ENCODE assay signal across 13 cellular contexts in the genomic region with DNA sequence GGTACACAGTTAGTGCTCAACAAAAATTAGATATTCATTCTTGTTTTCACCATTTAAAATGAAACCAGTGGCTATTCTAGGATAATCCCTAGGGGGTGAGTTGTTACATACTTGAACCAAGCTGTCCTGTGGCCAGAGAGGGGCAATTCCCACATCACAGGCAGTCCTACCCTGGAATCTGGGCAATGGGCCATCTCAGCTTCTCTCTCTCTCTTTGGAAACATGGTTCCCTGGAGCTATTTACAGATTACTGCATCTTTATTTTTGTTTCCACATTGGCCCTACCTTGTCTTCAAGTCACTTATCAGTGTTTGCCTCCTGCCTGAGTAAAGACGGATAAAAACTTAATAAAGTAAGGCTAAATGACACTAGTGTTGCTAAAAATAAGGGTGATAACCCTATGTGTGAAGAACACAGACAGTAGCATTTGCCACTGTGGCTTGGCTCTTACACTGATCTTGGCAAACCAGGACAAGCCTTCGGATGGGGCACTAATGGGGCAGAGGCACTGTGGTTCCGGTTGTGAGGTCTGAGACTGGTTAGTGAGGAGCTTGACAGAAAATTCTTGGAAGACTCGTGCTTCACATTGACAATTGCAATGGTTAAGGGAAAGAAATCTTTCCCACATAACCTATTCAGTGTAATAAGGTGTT.
A peak's percentile ranks its signal among the peaks of the same experiment; 100 is the strongest.
DNase-seq lines count a peak whose midpoint lies in the region; FAIRE-seq and TF ChIP-seq lines count a peak whose summit lies in the region.
"Had no signal": no experiment of that assay in that cellular context is flagged by ENCODE, and none has a peak within 500 bp of the region (broad histone marks: within the 10 kb centered on the region; RNA-seq: fewer than 3 reads in every experiment).

No MANE protein-coding gene starts in this region.

- no peaks in the 10 kb centered on the region for H3K4me1 Mint-ChIP-seq in neural crest cell
- H3K4me1 Mint-ChIP-seq: activated CD8-positive, alpha-beta memory T cell treated with anti-CD3 and anti-CD28 coated beads, Interleukin-2, amount 10 ng/mL, durations not matched to agents 7 days and 5 days had no signal

- peak overlapping the region; percentile 79 for H3K27ac Mint-ChIP-seq in neural crest cell (ENCODE audit: unreplicated experiment)
- H3K27ac Mint-ChIP-seq: activated CD8-positive, alpha-beta memory T cell treated with anti-CD3 and anti-CD28 coated beads, Interleukin-2, amount 10 ng/mL, durations not matched to agents 7 days and 5 days had no signal

- no peaks in the 10 kb centered on the region for H3K36me3 ChIP-seq in MG63

- H3K27me3 Mint-ChIP-seq in neural crest cell (ENCODE audit: low read depth): no peaks in the 10 kb centered on the region
- H3K27me3 Mint-ChIP-seq: activated CD8-positive, alpha-beta memory T cell treated with anti-CD3 and anti-CD28 coated beads, Interleukin-2, amount 10 ng/mL, durations not matched to agents 7 days and 5 days had no signal

- H3K4me3 Mint-ChIP-seq in neural crest cell: no peak overlapping the region
- H3K4me3 Mint-ChIP-seq: activated CD8-positive, alpha-beta memory T cell treated with anti-CD3 and anti-CD28 coated beads, Interleukin-2, amount 10 ng/mL, durations not matched to agents 7 days and 5 days had no signal

- TF ChIP-seq POLR2A in GM12892 (IDR thresholded peaks at IDR 0.05; ENCODE audit: low read depth, low read length): no peak

- peaks cover 5% of the 10 kb centered on the region for H3K9me3 Mint-ChIP-seq in neural crest cell

- no peak for TF ChIP-seq CTCF in AG09319 (IDR thresholded peaks at IDR 0.05; ENCODE audit: low read depth, low read length)
- no peak for TF ChIP-seq CTCF in fibroblast of mammary gland (conservative IDR thresholded peaks at IDR 0.05; ENCODE audit: control insufficient read depth, insufficient read depth, low read depth, low read length)
- TF ChIP-seq CTCF in neural crest cell (conservative IDR thresholded peaks at IDR 0.05): no peak

- H3K4me3 ChIP-seq in MG63: no peak overlapping the region
- no peak overlapping the region for H3K4me3 ChIP-seq in fibroblast of mammary gland (ENCODE audit: control insufficient read depth, low read depth, low read length)

- no peak for FAIRE-seq in urothelium cell line (lab: Jason Lieb, UNC)
- FAIRE-seq in GM12892 (lab: Jason Lieb, UNC): no peak
- FAIRE-seq: D721Med had no signal

- H3K36me3 Mint-ChIP-seq in neural crest cell (ENCODE audit: low read depth): no peaks in the 10 kb centered on the region
- H3K36me3 Mint-ChIP-seq: activated CD8-positive, alpha-beta memory T cell treated with anti-CD3 and anti-CD28 coated beads, Interleukin-2, amount 10 ng/mL, durations not matched to agents 7 days and 5 days had no signal

- DNase-seq in AG09319 (ENCODE audit: extremely low read depth, low read depth): peak; percentile 7
- DNase-seq in MG63: peak; percentile 59
- DNase-seq in fibroblast of mammary gland (ENCODE audit: low read depth): peak; percentile 11
- DNase-seq in neural crest cell (ENCODE audit: low read depth, low spot score): no peak
- no peak for DNase-seq in NCI-H2196 (lab: John Stamatoyannopoulos, UW; ENCODE audit: unreplicated experiment)
- no peak for DNase-seq in SW 1271 (lab: John Stamatoyannopoulos, UW)
- no peak for DNase-seq in urothelium cell line (ENCODE audit: low spot score)
- DNase-seq in GM12892 (ENCODE audit: insufficient read length): no peak
- DNase-seq: activated CD8-positive, alpha-beta memory T cell treated with anti-CD3 and anti-CD28 coated beads, Interleukin-2, amount 10 ng/mL, durations not matched to agents 7 days and 5 days; activated naive CD4-positive, alpha-beta T cell treated with Interleukin-2 at 50 U/mL for 16 hours; substantia nigra had no signal

- H3K27me3 ChIP-seq in MG63: no peaks in the 10 kb centered on the region

- H3K9me3 ChIP-seq in MG63: no peaks in the 10 kb centered on the region; the same call in 1 of the 2 replicates
- H3K9me3 ChIP-seq: SK-N-SH had no signal

Comparison
In these comparisons a context has a peak if more than half of its experiments do, and no peak if none do; other contexts are left out.
1. DNase-seq: peak in AG09319 (single experiment), MG63 (single experiment) and fibroblast of mammary gland (single experiment); none in neural crest cell (single experiment), NCI-H2196 (single experiment), SW 1271 (0 of 2), urothelium cell line (single experiment) and GM12892 (single experiment).